In the genomic region with DNA sequence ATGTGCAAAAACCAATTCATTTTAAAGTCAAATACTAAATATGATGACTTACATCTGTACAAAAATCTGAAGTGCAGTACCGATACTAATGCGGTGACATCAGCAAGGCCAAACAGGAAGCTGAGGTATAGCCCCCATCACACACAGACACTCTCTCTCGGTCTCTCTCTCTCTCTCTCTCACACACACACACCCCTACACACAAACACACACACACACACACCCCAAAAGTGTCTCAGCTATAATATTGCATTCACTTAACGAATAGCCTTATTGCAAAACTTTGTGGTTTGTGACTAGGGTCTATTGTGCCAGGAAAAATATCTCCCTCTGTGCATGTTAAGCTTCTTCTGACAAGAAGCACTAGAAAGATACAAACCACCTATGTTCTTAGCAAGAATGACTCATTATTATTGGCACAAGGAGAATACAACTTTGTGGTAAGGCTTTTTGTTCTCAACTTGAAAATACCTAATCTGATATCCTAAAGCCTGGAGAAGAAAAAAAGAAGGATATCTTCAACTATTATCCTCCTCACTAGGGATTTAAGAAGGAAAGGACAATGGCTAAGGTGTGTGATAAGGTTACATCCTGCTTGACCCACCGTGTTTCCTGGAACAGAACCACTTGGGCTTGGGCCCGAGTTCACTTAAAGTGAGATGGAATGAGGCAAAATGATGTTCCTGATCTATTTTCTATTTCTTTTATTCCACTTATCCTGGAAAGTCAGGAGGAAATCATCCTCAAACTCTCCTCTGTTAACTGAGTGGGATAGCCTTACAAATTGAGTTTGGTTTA, we compare ENCODE assay signal across 8 cellular contexts.
DNase-seq lines count a peak whose midpoint lies in the region; ATAC-seq and TF ChIP-seq lines count a peak whose summit lies in the region.

No MANE protein-coding gene starts in this region.

- no peak overlapping the region for H2BK5ac ChIP-seq in H9 (ENCODE audit: insufficient read length, low read length)

- no peaks in the 10 kb centered on the region for H3K79me2 ChIP-seq in H9 (ENCODE audit: insufficient read depth, low read length)

- no peaks in the 10 kb centered on the region for H3K36me3 ChIP-seq in CD8-positive, alpha-beta memory T cell (ENCODE audit: insufficient read depth, low read length)

- DNase-seq in CD8-positive, alpha-beta memory T cell: peak; percentile 21 to 85 (median 44)
- DNase-seq in HT1080 (ENCODE audit: low read depth) (peak; percentile 98), foreskin fibroblast (peak; percentile 86 to 91), hypothalamus (lab: John Stamatoyannopoulos, UW) (no peak), H9 (no peak)
- DNase-seq in activated CD8-positive, alpha-beta memory T cell treated with anti-CD3 and anti-CD28 coated beads, Interleukin-2, amount 10 ng/mL, durations not matched to agents 7 days and 5 days: peak; percentile 88
- DNase-seq in stimulated activated CD8-positive, alpha-beta memory T cell treated with anti-CD3 and anti-CD28 coated beads, Interleukin-2, amount 100 ng/mL, for 1 hour (ENCODE audit: low read depth in 2 of 2): peak; percentile 18 to 19

- peaks cover 0 to 4% (median 0%) of the 10 kb centered on the region in 5 donors for H3K9me3 Mint-ChIP-seq in CD8-positive, alpha-beta memory T cell
- H3K9me3 Mint-ChIP-seq in activated CD8-positive, alpha-beta memory T cell treated with anti-CD3 and anti-CD28 coated beads, Interleukin-2, amount 10 ng/mL, durations not matched to agents 7 days and 5 days (ENCODE audit: low read depth): peaks cover 2% of the 10 kb centered on the region
- no peaks in the 10 kb centered on the region for H3K9me3 Mint-ChIP-seq in H9

- no peak overlapping the region for H2AK5ac ChIP-seq in H9 (ENCODE audit: insufficient read length, low read length)

- H2BK120ac ChIP-seq in H9 (ENCODE audit: low read depth, low read length, poor library complexity, severe bottlenecking): no peak overlapping the region

- H3T11ph ChIP-seq in H9 (ENCODE audit: low read length): no peak overlapping the region

- peaks cover 50 to 60% (median 55%) of the 10 kb centered on the region in 3 donors for H3K4me1 Mint-ChIP-seq in CD8-positive, alpha-beta memory T cell
- peaks cover 69% of the 10 kb centered on the region for H3K4me1 Mint-ChIP-seq in activated CD8-positive, alpha-beta memory T cell treated with anti-CD3 and anti-CD28 coated beads, Interleukin-2, amount 10 ng/mL, durations not matched to agents 7 days and 5 days
- peaks cover 0 to under 1% of the 10 kb centered on the region in 2 experiments; a peak in 2 of 4 replicates for H3K4me1 Mint-ChIP-seq in H9

- no peaks in the 10 kb centered on the region for H3K27me3 ChIP-seq in CD8-positive, alpha-beta memory T cell (ENCODE audit: insufficient read depth, low read length, poor library complexity, severe bottlenecking)
- no peaks in the 10 kb centered on the region for H3K27me3 ChIP-seq in H9 (ENCODE audit: insufficient read depth, low read length)

- WGBS in H9 (ENCODE audit: extremely low coverage, insufficient read length, low lambda C conversion rate): no CpG with 5 or more reads among the region's 6 CpGs

- H3K79me1 ChIP-seq in H9 (ENCODE audit: insufficient read depth, low read depth, low read length, poor library complexity, severe bottlenecking): no peaks in the 10 kb centered on the region

- H2BK15ac ChIP-seq in H9 (ENCODE audit: low read depth, low read length): no peak overlapping the region

- peaks cover 8 to 35% (median 10%) of the 10 kb centered on the region in 3 donors for H3K36me3 Mint-ChIP-seq in CD8-positive, alpha-beta memory T cell
- H3K36me3 Mint-ChIP-seq in activated CD8-positive, alpha-beta memory T cell treated with anti-CD3 and anti-CD28 coated beads, Interleukin-2, amount 10 ng/mL, durations not matched to agents 7 days and 5 days: peaks cover 59% of the 10 kb centered on the region
- no peaks in the 10 kb centered on the region for H3K36me3 Mint-ChIP-seq in H9 (ENCODE audit: insufficient read depth in 1 of 3, low read depth in 3 of 3)

- peak overlapping the region; percentile 86 to 96 (median 94) for H3K27ac Mint-ChIP-seq in CD8-positive, alpha-beta memory T cell
- peak overlapping the region; percentile 93 for H3K27ac Mint-ChIP-seq in activated CD8-positive, alpha-beta memory T cell treated with anti-CD3 and anti-CD28 coated beads, Interleukin-2, amount 10 ng/mL, durations not matched to agents 7 days and 5 days
- no peak overlapping the region; a peak in 1 of 7 replicates for H3K27ac Mint-ChIP-seq in H9

- no peak overlapping the region for H2BK20ac ChIP-seq in H9 (ENCODE audit: low read depth, low read length, poor library complexity, severe bottlenecking)

- no peak overlapping the region for H3K9ac ChIP-seq in H9 (ENCODE audit: extremely low read depth, insufficient read length, low read length)

- no peak overlapping the region for H2BK12ac ChIP-seq in H9 (ENCODE audit: insufficient read length, low read depth, low read length)

- no peak overlapping the region for H3K14ac ChIP-seq in H9 (ENCODE audit: insufficient read depth, low read length)

- H4K91ac ChIP-seq in H9 (ENCODE audit: insufficient read length, low read depth, low read length): no peak overlapping the region

- H3K9me3 ChIP-seq in CD8-positive, alpha-beta memory T cell (ENCODE audit: low read length): no peaks in the 10 kb centered on the region
- H3K9me3 ChIP-seq in H9 (ENCODE audit: control insufficient read depth, low read depth, low read length): no peaks in the 10 kb centered on the region

- no peak overlapping the region for H3K4me3 ChIP-seq in CD8-positive, alpha-beta memory T cell (ENCODE audit: low read length)
- no peak overlapping the region for H3K4me3 ChIP-seq in foreskin fibroblast (ENCODE audit: low read depth in 1 of 2, low read length in 2 of 2)

- no peak overlapping the region for H3K4ac ChIP-seq in H9 (ENCODE audit: low read depth, low read length)

- no peak overlapping the region for H3K18ac ChIP-seq in H9 (ENCODE audit: insufficient read length, low read depth, low read length)

- no peak overlapping the region for H4K5ac ChIP-seq in H9 (ENCODE audit: insufficient read length, low read depth, low read length)

- peaks cover 0 to 2% of the 10 kb centered on the region in 2 donors for H3K27me3 Mint-ChIP-seq in CD8-positive, alpha-beta memory T cell
- no peaks in the 10 kb centered on the region for H3K27me3 Mint-ChIP-seq in activated CD8-positive, alpha-beta memory T cell treated with anti-CD3 and anti-CD28 coated beads, Interleukin-2, amount 10 ng/mL, durations not matched to agents 7 days and 5 days
- no peaks in the 10 kb centered on the region; the same call in 1 of the 2 replicates for H3K27me3 Mint-ChIP-seq in H9 (ENCODE audit: low read depth)

- H3K23me2 ChIP-seq in H9 (ENCODE audit: insufficient read length, low read depth, low read length, poor library complexity, severe bottlenecking): no peaks in the 10 kb centered on the region

- H4K20me1 ChIP-seq in H9 (ENCODE audit: control insufficient read depth, insufficient read depth, insufficient read length): no peaks in the 10 kb centered on the region

- H2AFZ ChIP-seq in H9 (ENCODE audit: low read length): no peak overlapping the region

- peak; percentile 95 for ATAC-seq in GM21381 (IDR thresholded peaks at IDR 0.05; ENCODE audit: unreplicated experiment)
- peak; percentile 84 for ATAC-seq in activated CD8-positive, alpha-beta memory T cell treated with anti-CD3 and anti-CD28 coated beads, Interleukin-2, amount 10 ng/mL, durations not matched to agents 7 days and 5 days

- POLR2A ChIA-PET in CD8-positive, alpha-beta memory T cell (lab: Charles Lee): interaction anchor here (1.0 to 1.5 kb wide), 3 partner anchors 23 to 108 kb away, joined by 3 to 7 read pairs (median 6); no protein-coding TSS in a partner anchor

- CTCF ChIA-PET in CD8-positive, alpha-beta memory T cell (lab: Charles Lee): interaction anchor here (0.8 to 2.0 kb wide), 7 partner anchors 13 to 115 kb away, joined by 3 to 6 read pairs (median 3); a partner anchor contains a TSS
- CTCF ChIA-PET in activated CD8-positive, alpha-beta memory T cell treated with anti-CD3 and anti-CD28 coated beads, Interleukin-2, amount 10 ng/mL, durations not matched to agents 7 days and 5 days (lab: Charles Lee): interaction anchor here (0.5 to 2.9 kb wide), 7 partner anchors 15 to 107 kb away, joined by 3 to 18 read pairs (median 4); a partner anchor contains a TSS

- H3K4me3 Mint-ChIP-seq in CD8-positive, alpha-beta memory T cell: peak overlapping the region; percentile 2 to 77 (median 61)
- peak overlapping the region; percentile 54 for H3K4me3 Mint-ChIP-seq in activated CD8-positive, alpha-beta memory T cell treated with anti-CD3 and anti-CD28 coated beads, Interleukin-2, amount 10 ng/mL, durations not matched to agents 7 days and 5 days
- H3K4me3 Mint-ChIP-seq in H9: no peak overlapping the region

- H3K27ac ChIP-seq in CD8-positive, alpha-beta memory T cell (ENCODE audit: low read depth, low read length): peak overlapping the region; percentile 64
- no peak overlapping the region for H3K27ac ChIP-seq in H9 (ENCODE audit: insufficient read length, low read depth, low read length)

- peaks cover 29% of the 10 kb centered on the region for H3K4me1 ChIP-seq in CD8-positive, alpha-beta memory T cell (ENCODE audit: insufficient read depth, low read length)
- no peaks in the 10 kb centered on the region for H3K4me1 ChIP-seq in H9 (ENCODE audit: insufficient read depth, low read length)

- no peak overlapping the region for H3K4me2 ChIP-seq in H9 (ENCODE audit: insufficient read depth, insufficient read length, low read length)

- no peak overlapping the region for H3K56ac ChIP-seq in H9 (ENCODE audit: insufficient read length, low read depth, low read length)

- H3K23ac ChIP-seq in H9 (ENCODE audit: insufficient read length, low read depth, low read length): no peak overlapping the region

- TF ChIP-seq CTCF in foreskin fibroblast (IDR thresholded peaks at IDR 0.05; ENCODE audit: low read depth, low read length) (no peak), H9 (conservative IDR thresholded peaks at IDR 0.05) (no peak)

- H4K8ac ChIP-seq in H9 (replicated peaks; ENCODE audit: insufficient read length, low read depth, low read length): no peak overlapping the region

Comparison
In these comparisons a context has a peak if more than half of its experiments do, and no peak if none do; other contexts are left out.
1. DNase-seq: peak in CD8-positive, alpha-beta memory T cell (5 of 5), HT1080 (single experiment), activated CD8-positive, alpha-beta memory T cell treated with anti-CD3 and anti-CD28 coated beads, Interleukin-2, amount 10 ng/mL, durations not matched to agents 7 days and 5 days (single experiment), foreskin fibroblast (2 of 2) and stimulated activated CD8-positive, alpha-beta memory T cell treated with anti-CD3 and anti-CD28 coated beads, Interleukin-2, amount 100 ng/mL, for 1 hour (2 of 2); none in hypothalamus (0 of 51) and H9 (single experiment).
2. H3K27ac Mint-ChIP-seq: peak in CD8-positive, alpha-beta memory T cell (8 of 8) and activated CD8-positive, alpha-beta memory T cell treated with anti-CD3 and anti-CD28 coated beads, Interleukin-2, amount 10 ng/mL, durations not matched to agents 7 days and 5 days (single experiment); none in H9 (0 of 3).
3. H3K4me3 Mint-ChIP-seq: peak in CD8-positive, alpha-beta memory T cell (7 of 7) and activated CD8-positive, alpha-beta memory T cell treated with anti-CD3 and anti-CD28 coated beads, Interleukin-2, amount 10 ng/mL, durations not matched to agents 7 days and 5 days (single experiment); none in H9 (0 of 2).